Comparison of ENCODE assay signal across 17 cellular contexts in the genomic region with DNA sequence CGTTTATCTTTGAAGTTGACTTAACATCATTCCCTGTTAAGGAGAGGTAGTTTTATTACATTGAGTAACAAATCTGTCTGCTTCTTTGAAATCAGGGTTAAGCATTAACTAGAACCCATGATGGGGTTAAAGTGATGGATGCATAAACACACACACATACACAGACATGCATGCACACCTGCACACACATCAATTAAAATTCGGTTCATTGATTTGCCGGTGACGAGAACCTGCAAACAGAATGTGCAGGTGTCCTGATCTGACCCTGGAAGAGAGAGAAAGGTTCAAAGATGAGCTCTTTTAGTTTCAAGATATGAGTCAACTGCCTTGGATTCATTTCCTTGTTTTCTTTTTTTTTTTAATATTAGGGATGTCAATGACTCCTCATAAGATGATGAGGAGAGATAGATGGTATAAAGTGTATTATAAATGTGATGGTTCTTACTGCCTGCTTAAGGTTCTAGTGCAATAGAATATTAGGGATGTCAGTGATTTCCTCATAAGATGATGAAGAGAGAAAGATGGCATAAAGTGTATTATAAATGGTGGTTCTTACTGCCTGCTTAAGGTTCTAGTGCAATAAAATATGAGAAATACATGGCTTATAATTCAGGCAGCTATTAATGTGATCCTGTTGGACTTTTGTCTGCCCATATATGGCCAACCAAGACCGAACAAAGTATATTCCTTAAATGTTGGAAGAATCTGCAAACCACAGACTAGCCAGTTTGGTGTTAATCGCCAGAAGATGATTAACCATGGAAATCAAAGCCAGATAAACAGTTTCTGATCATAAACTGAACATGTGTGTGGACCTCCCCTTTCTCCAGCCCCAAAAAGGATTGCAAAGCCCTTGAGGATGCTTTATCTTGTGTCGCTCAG. TPM values are rescaled to one million over a fixed set of nuclear protein-coding genes. Genes with fewer than 3 reads are reported as not detected.
DNase-seq lines count a peak whose midpoint lies in the region; ATAC-seq, FAIRE-seq and TF ChIP-seq lines count a peak whose summit lies in the region.
"Had no signal": no experiment of that assay in that cellular context is flagged by ENCODE, and none has a peak within 500 bp of the region (broad histone marks: within the 10 kb centered on the region; RNA-seq: fewer than 3 reads in every experiment).

No MANE protein-coding gene starts in this region.

- TF ChIP-seq POLR2A in heart left ventricle (IDR thresholded peaks at IDR 0.05): no peak
- TF ChIP-seq POLR2A in H54 (IDR thresholded peaks at IDR 0.05; ENCODE audit: low read depth, low read length): no peak

- no peak overlapping the region for H3K4me3 ChIP-seq in heart left ventricle
- no peak overlapping the region for H3K4me3 ChIP-seq in epithelial cell of proximal tubule (ENCODE audit: low read depth, low read length)
- peak overlapping the region in 1 of 2 experiments; percentile 73 for H3K4me3 ChIP-seq in mesenchymal stem cell (ENCODE audit: insufficient read depth in 1 of 2, low read depth in 1 of 2, low read length in 2 of 2)
- H3K4me3 ChIP-seq: ovary had no signal

- H3K27me3 ChIP-seq in heart left ventricle (no peaks in the 10 kb centered on the region), mesenchymal stem cell (ENCODE audit: control insufficient read depth in 1 of 2, insufficient read depth in 1 of 2, low read length in 2 of 2) (no peaks in the 10 kb centered on the region)
- H3K27me3 ChIP-seq: ovary had no signal

- POLR2A ChIA-PET in RWPE1 (lab: Yijun Ruan, JAX; ENCODE audit: low non-redundant PET): no interaction called here

- H2BK5ac ChIP-seq in mesenchymal stem cell (ENCODE audit: low read depth, low read length, poor library complexity, severe bottlenecking): no peak overlapping the region

- H3K4me1 ChIP-seq in heart left ventricle (peaks cover 0 to 14% (median 4%) of the 10 kb centered on the region in 12 donors), mesenchymal stem cell (ENCODE audit: control insufficient read depth, insufficient read depth, low read depth, low read length) (peaks cover 11% of the 10 kb centered on the region)

- no peak overlapping the region for H3K14ac ChIP-seq in mesenchymal stem cell (ENCODE audit: low read length in 2 of 2)

- no peak overlapping the region for H2BK12ac ChIP-seq in mesenchymal stem cell (ENCODE audit: low read length in 2 of 2)

- DNase-seq in left ventricle myocardium superior (no peak), heart left ventricle (no peak), epithelial cell of proximal tubule (ENCODE audit: low read depth) (peak; percentile 52), mesenchymal stem cell (no peak), RWPE1 (ENCODE audit: low spot score) (no peak), H54 (ENCODE audit: insufficient read length, low spot score) (no peak)
- DNase-seq in activated CD4-positive, alpha-beta T cell treated with anti-CD3 and anti-CD28 coated beads, Interleukin-2, amount 50 U/mL, for 48 hours: no peak
- DNase-seq: activated CD8-positive, alpha-beta memory T cell treated with anti-CD3 and anti-CD28 coated beads, Interleukin-2, amount 10 ng/mL, durations not matched to agents 7 days and 5 days; activated naive CD4-positive, alpha-beta T cell; CD8-positive, alpha-beta memory T cell; effector CD8-positive, alpha-beta T cell; NCI-H187 treated with DMSO at 0.1 percent for 48 hours; NCI-H510A; OCI-M1 had no signal

- no peak overlapping the region for H3K18ac ChIP-seq in mesenchymal stem cell (ENCODE audit: low read depth in 1 of 2, low read length in 2 of 2)

- no peak overlapping the region for H3K4ac ChIP-seq in mesenchymal stem cell (ENCODE audit: low read depth in 1 of 2, low read length in 2 of 2)

- intact Hi-C loops in left ventricle myocardium superior (cut with micrococcal nuclease): no loop called here
- intact Hi-C loops in heart left ventricle (cut with DNase I): no loop called here

- FAIRE-seq in H54 (lab: Jason Lieb, UNC): no peak

- H3K36me3 ChIP-seq in heart left ventricle: no peaks in the 10 kb centered on the region
- no peaks in the 10 kb centered on the region for H3K36me3 ChIP-seq in mesenchymal stem cell (ENCODE audit: control insufficient read depth in 1 of 2, insufficient read depth in 2 of 2, low read depth in 1 of 2, low read length in 2 of 2)
- H3K36me3 ChIP-seq: ovary had no signal

- 78 to 89% (median 84%) methylated on average over 7 of the region's 7 CpGs for WGBS in heart left ventricle, 4 donors
- WGBS in mesenchymal stem cell: 95% methylated on average over 6 of the region's 7 CpGs

- H3K27ac ChIP-seq in heart left ventricle: peak overlapping the region in 1 of 12 donors; percentile 17
- peak overlapping the region; percentile 66 for H3K27ac ChIP-seq in mesenchymal stem cell (ENCODE audit: low read length, poor library complexity, severe bottlenecking)
- H3K27ac ChIP-seq in RWPE1: no peak overlapping the region
- H3K27ac ChIP-seq: ovary had no signal

- no peak overlapping the region for H4K91ac ChIP-seq in mesenchymal stem cell (ENCODE audit: low read length)

- H3K79me1 ChIP-seq in mesenchymal stem cell (replicated peaks; ENCODE audit: low read length, poor library complexity, severe bottlenecking): no peaks in the 10 kb centered on the region

- H2AFZ ChIP-seq in mesenchymal stem cell (ENCODE audit: low read depth, low read length): no peak overlapping the region

- H3K9ac ChIP-seq in mesenchymal stem cell (ENCODE audit: low read length): peak overlapping the region; percentile 88

- H3K9me3 ChIP-seq in heart left ventricle (no peaks in the 10 kb centered on the region), mesenchymal stem cell (ENCODE audit: control insufficient read depth, low read length) (no peaks in the 10 kb centered on the region)
- H3K9me3 ChIP-seq: ovary had no signal

- TF ChIP-seq CTCF in heart left ventricle (IDR thresholded peaks at IDR 0.05) (no peak), epithelial cell of proximal tubule (conservative IDR thresholded peaks at IDR 0.05; ENCODE audit: low read depth, low read length) (no peak), RWPE1 (conservative IDR thresholded peaks at IDR 0.05; ENCODE audit: low read depth) (no peak)

- no peak overlapping the region for H4K8ac ChIP-seq in mesenchymal stem cell (ENCODE audit: low read length)

- no peak overlapping the region for H2BK15ac ChIP-seq in mesenchymal stem cell (ENCODE audit: low read depth, poor library complexity, severe bottlenecking)

- peak; percentile 8 for ATAC-seq in left ventricle myocardium superior
- ATAC-seq in heart left ventricle: no peak
- no peak for ATAC-seq in GM21786 (IDR thresholded peaks at IDR 0.05; ENCODE audit: unreplicated experiment)
- ATAC-seq: activated CD8-positive, alpha-beta memory T cell treated with anti-CD3 and anti-CD28 coated beads, Interleukin-2, amount 10 ng/mL, durations not matched to agents 7 days and 5 days; WTC11 had no signal

- H2AK5ac ChIP-seq in mesenchymal stem cell (ENCODE audit: low read length, severe bottlenecking): no peak overlapping the region

- H3K23ac ChIP-seq in mesenchymal stem cell (ENCODE audit: low read length in 2 of 2): no peak overlapping the region

- H2BK120ac ChIP-seq in mesenchymal stem cell (ENCODE audit: low read depth, low read length): no peak overlapping the region

- H3K4me2 ChIP-seq in mesenchymal stem cell (ENCODE audit: low read length, poor library complexity, severe bottlenecking): peak overlapping the region; percentile 0

- CTCF ChIA-PET in RWPE1 (lab: Yijun Ruan, JAX): no interaction called here

RNA-seq across cellular contexts. Expression of a gene that starts 14.1 kb away (rescaled TPM):
- total RNA-seq in left ventricle myocardium superior (360 TPM), heart left ventricle (100 to 1,000 TPM; 216 to 475 (median 264) TPM), epithelial cell of proximal tubule (215 and 226 TPM in 2 replicates)
- 100 to 1,000 TPM; 302 to 477 TPM for polyA plus RNA-seq in heart left ventricle
- polyA plus RNA-seq in mesenchymal stem cell (2013, experiment 1 of 2): 955 TPM
- polyA plus RNA-seq in mesenchymal stem cell (2013, experiment 2 of 2): 984 TPM
